1 cellular context compared by ENCODE assay signal in the genomic region with DNA sequence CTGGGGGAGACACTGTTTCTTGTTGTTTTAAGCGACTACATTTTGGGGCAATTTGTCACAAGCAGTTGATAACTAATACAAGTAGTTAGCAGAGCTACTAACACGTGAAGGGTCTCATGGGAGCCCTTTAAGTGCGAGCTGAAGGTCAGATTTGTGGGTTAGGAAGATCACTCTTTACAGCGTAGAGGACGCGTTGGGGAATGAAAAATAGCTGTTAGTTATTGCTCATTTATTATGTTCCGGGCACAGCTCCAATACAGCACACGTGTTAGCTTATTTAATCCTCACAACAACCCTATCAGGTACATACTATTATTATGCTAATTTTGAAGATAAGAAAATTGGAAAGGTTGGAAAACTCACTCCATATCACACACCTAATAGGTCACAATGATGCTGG.
TF ChIP-seq lines count a peak whose summit lies in the region.

No MANE protein-coding gene starts in this region.

TF ChIP-seq in HEK293, 187 proteins besides CTCF, POLR2A, EP300 and RAD21 (continued from another document):
- TF ChIP-seq, protein P1, sequence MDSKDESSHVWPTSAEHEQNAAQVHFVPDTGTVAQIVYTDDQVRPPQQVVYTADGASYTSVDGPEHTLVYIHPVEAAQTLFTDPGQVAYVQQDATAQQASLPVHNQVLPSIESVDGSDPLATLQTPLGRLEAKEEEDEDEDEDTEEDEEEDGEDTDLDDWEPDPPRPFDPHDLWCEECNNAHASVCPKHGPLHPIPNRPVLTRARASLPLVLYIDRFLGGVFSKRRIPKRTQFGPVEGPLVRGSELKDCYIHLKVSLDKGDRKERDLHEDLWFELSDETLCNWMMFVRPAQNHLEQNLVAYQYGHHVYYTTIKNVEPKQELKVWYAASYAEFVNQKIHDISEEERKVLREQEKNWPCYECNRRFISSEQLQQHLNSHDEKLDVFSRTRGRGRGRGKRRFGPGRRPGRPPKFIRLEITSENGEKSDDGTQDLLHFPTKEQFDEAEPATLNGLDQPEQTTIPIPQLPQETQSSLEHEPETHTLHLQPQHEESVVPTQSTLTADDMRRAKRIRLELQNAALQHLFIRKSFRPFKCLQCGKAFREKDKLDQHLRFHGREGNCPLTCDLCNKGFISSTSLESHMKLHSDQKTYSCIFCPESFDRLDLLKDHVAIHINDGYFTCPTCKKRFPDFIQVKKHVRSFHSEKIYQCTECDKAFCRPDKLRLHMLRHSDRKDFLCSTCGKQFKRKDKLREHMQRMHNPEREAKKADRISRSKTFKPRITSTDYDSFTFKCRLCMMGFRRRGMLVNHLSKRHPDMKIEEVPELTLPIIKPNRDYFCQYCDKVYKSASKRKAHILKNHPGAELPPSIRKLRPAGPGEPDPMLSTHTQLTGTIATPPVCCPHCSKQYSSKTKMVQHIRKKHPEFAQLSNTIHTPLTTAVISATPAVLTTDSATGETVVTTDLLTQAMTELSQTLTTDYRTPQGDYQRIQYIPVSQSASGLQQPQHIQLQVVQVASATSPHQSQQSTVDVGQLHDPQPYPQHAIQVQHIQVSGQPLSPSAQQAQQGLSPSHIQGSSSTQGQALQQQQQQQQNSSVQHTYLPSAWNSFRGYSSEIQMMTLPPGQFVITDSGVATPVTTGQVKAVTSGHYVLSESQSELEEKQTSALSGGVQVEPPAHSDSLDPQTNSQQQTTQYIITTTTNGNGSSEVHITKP (tag by site-specific recombination; IDR thresholded peaks at IDR 0.05) = peak; percentile 13; the same call in 1 of the 2 replicates
- TF ChIP-seq ZNF664 (tag by site-specific recombination; IDR thresholded peaks at IDR 0.05) (peak; percentile 86), MZF1 (tag by site-specific recombination; IDR thresholded peaks at IDR 0.05; ENCODE audit: borderline replicate concordance) (peak; percentile 44; the same call in 1 of the 2 replicates), FEZF1 (tag by site-specific recombination; IDR thresholded peaks at IDR 0.05) (peak; percentile 85)
